Comparison of ENCODE assay signal across 1 cellular context in the genomic region with DNA sequence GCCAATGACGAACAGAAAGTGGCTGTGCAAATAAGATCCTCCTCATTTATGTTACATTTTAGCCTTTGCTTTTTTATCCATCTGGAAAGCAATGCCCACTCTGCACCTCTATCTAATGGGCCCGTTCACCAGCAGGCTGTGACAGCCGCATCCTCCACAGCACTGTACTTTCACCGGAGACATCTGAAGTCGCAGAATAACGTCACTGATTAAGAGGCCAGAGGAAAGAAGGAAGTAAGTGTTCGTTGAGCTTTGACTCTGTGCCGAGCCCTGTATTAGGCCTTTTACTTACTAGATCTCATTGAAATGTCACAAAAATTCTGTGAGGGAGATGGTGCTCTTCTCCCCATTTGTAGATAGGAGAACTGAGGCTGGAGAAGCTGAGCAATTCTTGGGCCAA.
TF ChIP-seq lines count a peak whose summit lies in the region.

No MANE protein-coding gene starts in this region.

TF ChIP-seq in GM12878, 131 proteins besides CTCF, POLR2A, EP300 and RAD21:
- TF ChIP-seq CEBPB (IDR thresholded peaks at IDR 0.05; ENCODE audit: borderline replicate concordance in 1 of 2, low read depth in 2 of 2, low read length in 2 of 2) (no peak), NFYA (IDR thresholded peaks at IDR 0.05; ENCODE audit: borderline replicate concordance, low read depth, low read length) (no peak), CREB1 (IDR thresholded peaks at IDR 0.05; ENCODE audit: low read depth) (0 out of 2 replicates have a peak, but pooled peaks have one; percentile 14)
